ENCODE assay signal across 8 cellular contexts in genomic region chr15:82810061-82810862, GRCh38. TPM values are rescaled to one million over a fixed set of nuclear protein-coding genes. Genes with fewer than 3 reads are reported as not detected.
A peak's percentile ranks its signal among the peaks of the same experiment; 100 is the strongest.
DNase-seq lines count a peak whose midpoint lies in the region; FAIRE-seq and TF ChIP-seq lines count a peak whose summit lies in the region.

No MANE protein-coding gene starts in this region.

- no peaks in the 10 kb centered on the region for H3K27me3 ChIP-seq in MM.1S (replicated peaks; ENCODE audit: insufficient read depth, low read length)
- peaks cover 0 to under 1% of the 10 kb centered on the region in 2 experiments for H3K27me3 ChIP-seq in endothelial cell of umbilical vein (ENCODE audit: control insufficient read depth in 2 of 2, insufficient read depth in 2 of 2, low read length in 2 of 2)
- no peaks in the 10 kb centered on the region for H3K27me3 ChIP-seq in muscle layer of duodenum (ENCODE audit: low read depth, low read length)

- peak overlapping the region; percentile 89 for H3K4me3 Mint-ChIP-seq in activated CD4-positive, alpha-beta T cell treated with anti-CD3 and anti-CD28 coated beads, Interleukin-2, amount 10 ng/mL, durations not matched to agents 7 days and 5 days
- peak overlapping the region; percentile 95 for H3K4me3 Mint-ChIP-seq in type B pancreatic cell

- peaks cover 30% of the 10 kb centered on the region for H3K36me3 Mint-ChIP-seq in activated CD4-positive, alpha-beta T cell treated with anti-CD3 and anti-CD28 coated beads, Interleukin-2, amount 10 ng/mL, durations not matched to agents 7 days and 5 days (ENCODE audit: low read depth)
- peaks cover 10% of the 10 kb centered on the region for H3K36me3 Mint-ChIP-seq in type B pancreatic cell

- TF ChIP-seq POLR2A in endothelial cell of umbilical vein (IDR thresholded peaks at IDR 0.05; ENCODE audit: low read depth, low read length), result no peak

- H3K27ac Mint-ChIP-seq in activated CD4-positive, alpha-beta T cell treated with anti-CD3 and anti-CD28 coated beads, Interleukin-2, amount 10 ng/mL, durations not matched to agents 7 days and 5 days, result peak overlapping the region; percentile 95
- H3K27ac Mint-ChIP-seq in type B pancreatic cell, result peak overlapping the region; percentile 97

- H3K79me2 ChIP-seq in MM.1S (ENCODE audit: low read length) (peaks cover 37% of the 10 kb centered on the region), endothelial cell of umbilical vein (ENCODE audit: control insufficient read depth, insufficient read depth, low read length) (peaks cover 29% of the 10 kb centered on the region)

- H4K20me1 ChIP-seq in MM.1S (ENCODE audit: insufficient read depth, low read length) (peaks cover 30% of the 10 kb centered on the region), endothelial cell of umbilical vein (replicated peaks; ENCODE audit: control insufficient read depth, extremely low read depth, insufficient read depth, low read length) (no peaks in the 10 kb centered on the region)

- intact Hi-C loops in endothelial cell of umbilical vein (cut with micrococcal nuclease), result loop anchor here (1.0 to 2.0 kb wide), 6 partner anchors 39 to 396 kb away; partner anchors contain the start of genes AP3B2, RAMAC and RPS17

- no peak for TF ChIP-seq CTCF in MM.1S (IDR thresholded peaks at IDR 0.05; ENCODE audit: low read length)
- no peak for TF ChIP-seq CTCF in endothelial cell of umbilical vein (IDR thresholded peaks at IDR 0.05; ENCODE audit: extremely low read depth in 1 of 2, insufficient read depth in 1 of 2, low read depth in 1 of 2, low read length in 2 of 2)
- no peak for TF ChIP-seq CTCF in type B pancreatic cell (conservative IDR thresholded peaks at IDR 0.05)

- H3K9me1 ChIP-seq in endothelial cell of umbilical vein (replicated peaks; ENCODE audit: control insufficient read depth, extremely low read depth, insufficient read depth, low read length), result no peaks in the 10 kb centered on the region

- H3K27ac ChIP-seq in MM.1S (ENCODE audit: low read length) (peak overlapping the region; percentile 55; the same call in 1 of the 2 replicates), endothelial cell of umbilical vein (ENCODE audit: insufficient read depth, low read depth, low read length) (peak overlapping the region; percentile 78), muscle layer of duodenum (ENCODE audit: low read length) (peak overlapping the region; percentile 92)

- H3K4me3 ChIP-seq in GM08714 (ENCODE audit: low read length), result peak overlapping the region; percentile 95
- peak overlapping the region; percentile 89 for H3K4me3 ChIP-seq in MM.1S (ENCODE audit: low read length)
- H3K4me3 ChIP-seq in endothelial cell of umbilical vein (replicated peaks in 1 of 3; ENCODE audit: insufficient read depth in 1 of 3, low read depth in 1 of 3, low read length in 3 of 3), result peak overlapping the region; percentile 76 to 90 (median 87)
- peak overlapping the region; percentile 88 to 92 for H3K4me3 ChIP-seq in muscle layer of duodenum (ENCODE audit: low read depth in 1 of 2, low read length in 2 of 2)

- H3K9me2 ChIP-seq in MM.1S (replicated peaks; ENCODE audit: insufficient read depth, low read length), result no peaks in the 10 kb centered on the region

- H3K27me3 Mint-ChIP-seq in activated CD4-positive, alpha-beta T cell treated with anti-CD3 and anti-CD28 coated beads, Interleukin-2, amount 10 ng/mL, durations not matched to agents 7 days and 5 days, result peaks cover 13% of the 10 kb centered on the region
- no peaks in the 10 kb centered on the region for H3K27me3 Mint-ChIP-seq in type B pancreatic cell

- peaks cover 34% of the 10 kb centered on the region for H3K4me1 ChIP-seq in MM.1S (ENCODE audit: low read length)
- no peaks in the 10 kb centered on the region for H3K4me1 ChIP-seq in endothelial cell of umbilical vein (ENCODE audit: control insufficient read depth, extremely low read depth, insufficient read depth, low read length)
- peaks cover 0 to 14% of the 10 kb centered on the region in 2 donors for H3K4me1 ChIP-seq in muscle layer of duodenum (ENCODE audit: control insufficient read depth in 1 of 2, insufficient read depth in 2 of 2, low read length in 2 of 2)

- peaks cover 35% of the 10 kb centered on the region for H3F3A ChIP-seq in MM.1S (ENCODE audit: insufficient read depth, low read length)

- BruUV-seq in endothelial cell of umbilical vein (replicated peaks; lab: Mats Ljungman, UMichigan), result TSS peak; percentile 35

- H3K36me3 ChIP-seq in MM.1S (replicated peaks; ENCODE audit: insufficient read depth, low read length) (no peaks in the 10 kb centered on the region), endothelial cell of umbilical vein (ENCODE audit: control insufficient read depth in 2 of 2, extremely low read depth in 1 of 2, insufficient read depth in 2 of 2, low read length in 2 of 2) (no peaks in the 10 kb centered on the region), muscle layer of duodenum (ENCODE audit: control insufficient read depth in 1 of 2, insufficient read depth in 2 of 2, low read length in 2 of 2) (peaks cover 5 to 7% of the 10 kb centered on the region in 2 donors)

- no peaks in the 10 kb centered on the region for H3K9me3 Mint-ChIP-seq in activated CD4-positive, alpha-beta T cell treated with anti-CD3 and anti-CD28 coated beads, Interleukin-2, amount 10 ng/mL, durations not matched to agents 7 days and 5 days
- no peaks in the 10 kb centered on the region for H3K9me3 Mint-ChIP-seq in type B pancreatic cell

- H3K4me2 ChIP-seq in MM.1S (ENCODE audit: low read depth, low read length) (peak overlapping the region; percentile 73), endothelial cell of umbilical vein (ENCODE audit: insufficient read depth, low read length) (peak overlapping the region; percentile 85)

- DNase-seq in H4 (ENCODE audit: low spot score), result peak; percentile 37
- peak; percentile 36 for DNase-seq in MM.1S
- peak; percentile 36 for DNase-seq in activated CD4-positive, alpha-beta T cell treated with anti-CD3 and anti-CD28 coated beads, Interleukin-2, amount 10 ng/mL, durations not matched to agents 7 days and 5 days
- DNase-seq in endothelial cell of umbilical vein (ENCODE audit: low read depth, low spot score), result peak; percentile 60
- DNase-seq in type B pancreatic cell (ENCODE audit: extremely low spot score, unreplicated experiment), result peak; percentile 74
- no peak for DNase-seq in NCI-H2107 (lab: John Stamatoyannopoulos, UW)

- peaks cover 31% of the 10 kb centered on the region for H3K4me1 Mint-ChIP-seq in activated CD4-positive, alpha-beta T cell treated with anti-CD3 and anti-CD28 coated beads, Interleukin-2, amount 10 ng/mL, durations not matched to agents 7 days and 5 days
- H3K4me1 Mint-ChIP-seq in type B pancreatic cell (ENCODE audit: unreplicated experiment), result peaks cover 30% of the 10 kb centered on the region

- H3K9me3 ChIP-seq in MM.1S (replicated peaks; ENCODE audit: insufficient read depth, low read length), result no peaks in the 10 kb centered on the region
- no peaks in the 10 kb centered on the region for H3K9me3 ChIP-seq in endothelial cell of umbilical vein (replicated peaks; ENCODE audit: control insufficient read depth, insufficient read depth, low read length)
- no peaks in the 10 kb centered on the region for H3K9me3 ChIP-seq in muscle layer of duodenum (ENCODE audit: control insufficient read depth in 1 of 2, low read length in 2 of 2)

- dilution Hi-C loops in endothelial cell of umbilical vein (cut with MboI; ENCODE audit: extremely low pct_ligation_motif_present, low sequenced_read_pairs), result no loop called here

- H3K9ac ChIP-seq in MM.1S (ENCODE audit: low read length), result peak overlapping the region; percentile 72
- peak overlapping the region; percentile 94 for H3K9ac ChIP-seq in endothelial cell of umbilical vein (replicated peaks; ENCODE audit: extremely low read depth, insufficient read depth, low read length)

- H2AFZ ChIP-seq in MM.1S (ENCODE audit: low read length) (no peak overlapping the region), endothelial cell of umbilical vein (ENCODE audit: low read depth, low read length) (peak overlapping the region; percentile 96)

- CTCF ChIA-PET in activated CD4-positive, alpha-beta T cell treated with anti-CD3 and anti-CD28 coated beads, Interleukin-2, amount 10 ng/mL, durations not matched to agents 7 days and 5 days (lab: Charles Lee), result interaction anchor here (1.0 to 2.4 kb wide), 3 partner anchors 10 to 23 kb away, joined by 3 to 7 read pairs (median 4); no protein-coding TSS in a partner anchor
- CTCF ChIA-PET in endothelial cell of umbilical vein (lab: Charles Lee), result interaction anchor here (0.9 to 2.8 kb wide), 3 partner anchors 23 to 270 kb away, joined by 4 to 9 read pairs (median 6); partner anchors contain the start of gene RPS17

- POLR2A ChIA-PET in activated CD4-positive, alpha-beta T cell treated with anti-CD3 and anti-CD28 coated beads, Interleukin-2, amount 10 ng/mL, durations not matched to agents 7 days and 5 days (lab: Charles Lee), result interaction anchor here (1.1 kb wide), 1 partner anchor 23 kb away, joined by 3 read pairs; no protein-coding TSS in a partner anchor
- POLR2A ChIA-PET in endothelial cell of umbilical vein (lab: Charles Lee), result interaction anchor here (1.3 to 2.0 kb wide), 3 partner anchors 39 to 270 kb away, joined by 3 to 5 read pairs (median 3); partner anchors contain the start of gene RPS17

- FAIRE-seq in endothelial cell of umbilical vein (lab: Jason Lieb, UNC), result peak; percentile 12

RNA-seq across cellular contexts. Expression of gene WHAMM, which starts 0.8 kb away (rescaled TPM):
- total RNA-seq in H4 (2014; rRNA removed; shearing (Covaris generic)), result 2.5 and 7.1 TPM in 2 replicates
- 10 to 100 TPM; 13.8 to 14.5 TPM for total RNA-seq in activated CD4-positive, alpha-beta T cell treated with anti-CD3 and anti-CD28 coated beads, Interleukin-2, amount 10 ng/mL, durations not matched to agents 7 days and 5 days
- 7.7 and 9.4 TPM in 2 replicates for total RNA-seq in endothelial cell of umbilical vein
- 4.1 and 4.3 TPM in 2 replicates for polyA plus RNA-seq in endothelial cell of umbilical vein
- polyA plus RNA-seq in endothelial cell of umbilical vein (2011; cell fraction: cytosol; rRNA removed), result 3.4 and 4.0 TPM in 2 replicates
- 6.4 and 6.9 TPM in 2 replicates for polyA plus RNA-seq in endothelial cell of umbilical vein (2011; cell fraction: nucleus; rRNA removed)
- polyA plus RNA-seq in endothelial cell of umbilical vein (2012), result 3.0 and 3.3 TPM in 2 replicates
- polyA minus RNA-seq in endothelial cell of umbilical vein, result 1.8 and 2.1 TPM in 2 replicates
- 2.2 TPM for polyA minus RNA-seq in endothelial cell of umbilical vein (2011; cell fraction: cytosol; rRNA and poly(A)+ RNA removed)
- 2.5 and 2.8 TPM in 2 replicates for polyA minus RNA-seq in endothelial cell of umbilical vein (2011; cell fraction: nucleus; rRNA and poly(A)+ RNA removed)
- 9.0 and 10.9 TPM in 2 replicates for total RNA-seq in type B pancreatic cell (ENCODE audit: low replicate concordance)

RNA-seq across cellular contexts. Expression of gene FSD2, which starts 4.4 kb away (rescaled TPM):
- not detected in 2 replicates for total RNA-seq in H4 (2014; rRNA removed; shearing (Covaris generic))
- not detected for total RNA-seq in activated CD4-positive, alpha-beta T cell treated with anti-CD3 and anti-CD28 coated beads, Interleukin-2, amount 10 ng/mL, durations not matched to agents 7 days and 5 days
- total RNA-seq in endothelial cell of umbilical vein, result not detected in 2 replicates
- not detected in 2 replicates for polyA plus RNA-seq in endothelial cell of umbilical vein
- not detected in 2 replicates for polyA plus RNA-seq in endothelial cell of umbilical vein (2011; cell fraction: cytosol; rRNA removed)
- polyA plus RNA-seq in endothelial cell of umbilical vein (2011; cell fraction: nucleus; rRNA removed), result not detected in 2 replicates
- polyA plus RNA-seq in endothelial cell of umbilical vein (2012), result not detected in 2 replicates
- not detected in 2 replicates for polyA minus RNA-seq in endothelial cell of umbilical vein
- polyA minus RNA-seq in endothelial cell of umbilical vein (2011; cell fraction: cytosol; rRNA and poly(A)+ RNA removed), result not detected
- polyA minus RNA-seq in endothelial cell of umbilical vein (2011; cell fraction: nucleus; rRNA and poly(A)+ RNA removed), result not detected in 2 replicates
- not detected in 2 replicates for total RNA-seq in type B pancreatic cell (ENCODE audit: low replicate concordance)
